Comparison of ENCODE assay signal across 1 cellular context in genomic region chr18:11040823-11041712, GRCh38.
TF ChIP-seq lines count a peak whose summit lies in the region.

No MANE protein-coding gene starts in this region.

TF ChIP-seq in HepG2, 621 proteins besides CTCF, POLR2A, EP300 and RAD21 (continued from another document):
- no peak for TF ChIP-seq HOMEZ (CRISPR knock-in tag; IDR thresholded peaks at IDR 0.05; ENCODE audit: low read depth)
- no peak for TF ChIP-seq XBP1 (CRISPR knock-in tag; IDR thresholded peaks at IDR 0.05)
- TF ChIP-seq ZNF546 (CRISPR knock-in tag; conservative IDR thresholded peaks at IDR 0.05) = no peak
- TF ChIP-seq SMAD1 (CRISPR knock-in tag; IDR thresholded peaks at IDR 0.05; ENCODE audit: borderline replicate concordance, low read depth) = no peak
- no peak for TF ChIP-seq BORCS8-MEF2B (CRISPR knock-in tag; IDR thresholded peaks at IDR 0.05)
- TF ChIP-seq ZNF350 (CRISPR knock-in tag; IDR thresholded peaks at IDR 0.05; ENCODE audit: borderline replicate concordance, low read depth) = no peak
- TF ChIP-seq, protein P1, sequence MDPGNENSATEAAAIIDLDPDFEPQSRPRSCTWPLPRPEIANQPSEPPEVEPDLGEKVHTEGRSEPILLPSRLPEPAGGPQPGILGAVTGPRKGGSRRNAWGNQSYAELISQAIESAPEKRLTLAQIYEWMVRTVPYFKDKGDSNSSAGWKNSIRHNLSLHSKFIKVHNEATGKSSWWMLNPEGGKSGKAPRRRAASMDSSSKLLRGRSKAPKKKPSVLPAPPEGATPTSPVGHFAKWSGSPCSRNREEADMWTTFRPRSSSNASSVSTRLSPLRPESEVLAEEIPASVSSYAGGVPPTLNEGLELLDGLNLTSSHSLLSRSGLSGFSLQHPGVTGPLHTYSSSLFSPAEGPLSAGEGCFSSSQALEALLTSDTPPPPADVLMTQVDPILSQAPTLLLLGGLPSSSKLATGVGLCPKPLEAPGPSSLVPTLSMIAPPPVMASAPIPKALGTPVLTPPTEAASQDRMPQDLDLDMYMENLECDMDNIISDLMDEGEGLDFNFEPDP (CRISPR knock-in tag; conservative IDR thresholded peaks at IDR 0.05) = no peak
- TF ChIP-seq, protein P2, sequence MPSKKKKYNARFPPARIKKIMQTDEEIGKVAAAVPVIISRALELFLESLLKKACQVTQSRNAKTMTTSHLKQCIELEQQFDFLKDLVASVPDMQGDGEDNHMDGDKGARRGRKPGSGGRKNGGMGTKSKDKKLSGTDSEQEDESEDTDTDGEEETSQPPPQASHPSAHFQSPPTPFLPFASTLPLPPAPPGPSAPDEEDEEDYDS (CRISPR knock-in tag; IDR thresholded peaks at IDR 0.05) = peak; percentile 33; the same call in 1 of the 2 replicates
- no peak for TF ChIP-seq TSC22D2 (CRISPR knock-in tag; IDR thresholded peaks at IDR 0.05; ENCODE audit: borderline replicate concordance)
- no peak for TF ChIP-seq CEBPB (IDR thresholded peaks at IDR 0.05; ENCODE audit: borderline replicate concordance, low read depth, low read length)
- no peak for TF ChIP-seq ZNF530 (CRISPR knock-in tag; IDR thresholded peaks at IDR 0.05; ENCODE audit: low read depth)
- TF ChIP-seq ZNF232 (CRISPR knock-in tag; IDR thresholded peaks at IDR 0.05; ENCODE audit: borderline replicate concordance) = no peak
- no peak for TF ChIP-seq NKX3-1 (CRISPR knock-in tag; IDR thresholded peaks at IDR 0.05)
- TF ChIP-seq ZNF891 (CRISPR knock-in tag; IDR thresholded peaks at IDR 0.05) = no peak
- no peak for TF ChIP-seq SYNCRIP (IDR thresholded peaks at IDR 0.05; ENCODE audit: insufficient read depth, low read depth, low read length)
